ENCODE assay signal across 1 cellular context in genomic region chr12:111185206-111185888, GRCh38.
TF ChIP-seq lines count a peak whose summit lies in the region.

No MANE protein-coding gene starts in this region.

TF ChIP-seq in K562, 482 proteins besides CTCF, POLR2A, EP300 and RAD21 (continued from another document and continues in another):
- no peak for TF ChIP-seq PCBP1 (IDR thresholded peaks at IDR 0.05; ENCODE audit: low read depth, low read length, poor library complexity, severe bottlenecking)
- no peak for TF ChIP-seq HNRNPK (IDR thresholded peaks at IDR 0.05; ENCODE audit: low read depth, low read length, poor library complexity, severe bottlenecking)
- no peak for TF ChIP-seq E2F8 (IDR thresholded peaks at IDR 0.05; ENCODE audit: low read depth, partially characterized antibody)
- no peak for TF ChIP-seq CREB5 (CRISPR knock-in tag; IDR thresholded peaks at IDR 0.05)
- TF ChIP-seq HDAC8 (tag; IDR thresholded peaks at IDR 0.05) = no peak
- TF ChIP-seq CREM (IDR thresholded peaks at IDR 0.05; ENCODE audit: low read depth) = 0 out of 2 replicates have a peak, but pooled peaks have one; percentile 18
- peak; percentile 85 for TF ChIP-seq BCOR (IDR thresholded peaks at IDR 0.05)
- no peak for TF ChIP-seq BACH1 (tag; IDR thresholded peaks at IDR 0.05)
- no peak for TF ChIP-seq ZNF277 (CRISPR knock-in tag; IDR thresholded peaks at IDR 0.05; ENCODE audit: borderline replicate concordance)
- peak; percentile 42 for TF ChIP-seq ZFX (CRISPR knock-in tag; IDR thresholded peaks at IDR 0.05)
- no peak for TF ChIP-seq ZNF511 (CRISPR knock-in tag; IDR thresholded peaks at IDR 0.05)
- no peak for TF ChIP-seq ZBTB1 (CRISPR knock-in tag; IDR thresholded peaks at IDR 0.05; ENCODE audit: borderline replicate concordance, low read depth)
- TF ChIP-seq DNMT1 (IDR thresholded peaks at IDR 0.05) = no peak
- peak; percentile 80 for TF ChIP-seq RBM25 (IDR thresholded peaks at IDR 0.05; ENCODE audit: low read depth, low read length, severe bottlenecking)
- no peak for TF ChIP-seq MCM3 (IDR thresholded peaks at IDR 0.05)
- TF ChIP-seq NCOR1 (IDR thresholded peaks at IDR 0.05) = peak; percentile 55
- TF ChIP-seq CHD1 (IDR thresholded peaks at IDR 0.05; ENCODE audit: low read length) = no peak
- TF ChIP-seq GTF2E2 (tag; IDR thresholded peaks at IDR 0.05) = no peak
- TF ChIP-seq TEAD1 (CRISPR knock-in tag; IDR thresholded peaks at IDR 0.05) = no peak
- no peak for TF ChIP-seq NCOA1 (IDR thresholded peaks at IDR 0.05; ENCODE audit: low read depth)
- TF ChIP-seq LCOR (CRISPR knock-in tag; IDR thresholded peaks at IDR 0.05) = no peak
- TF ChIP-seq ZBTB34 (CRISPR knock-in tag; IDR thresholded peaks at IDR 0.05) = no peak
- no peak for TF ChIP-seq NCOA6 (IDR thresholded peaks at IDR 0.05)
- TF ChIP-seq CBX3 (IDR thresholded peaks at IDR 0.05; ENCODE audit: borderline replicate concordance in 1 of 2, low read length in 2 of 2) = no peak
- no peak for TF ChIP-seq EZH2 (IDR thresholded peaks at IDR 0.05; ENCODE audit: borderline replicate concordance, low read depth, low read length)
- TF ChIP-seq MXI1 (IDR thresholded peaks at IDR 0.05; ENCODE audit: low read depth, low read length) = no peak
- no peak for TF ChIP-seq CHAMP1 (IDR thresholded peaks at IDR 0.05)
- TF ChIP-seq MCM2 (IDR thresholded peaks at IDR 0.05; ENCODE audit: low read depth) = no peak
- TF ChIP-seq MECOM (CRISPR knock-in tag; IDR thresholded peaks at IDR 0.05) = no peak
- TF ChIP-seq NFIC (IDR thresholded peaks at IDR 0.05) = peak; percentile 18; the same call in 1 of the 2 replicates
- TF ChIP-seq MNT (conservative IDR thresholded peaks at IDR 0.05) = 0 out of 4 replicates have a peak, but pooled peaks of 1 of the 2 experiments have one; percentile 16
- no peak for TF ChIP-seq THAP12 (CRISPR knock-in tag; IDR thresholded peaks at IDR 0.05)
- TF ChIP-seq NFIX (CRISPR knock-in tag; IDR thresholded peaks at IDR 0.05; ENCODE audit: low read depth) = no peak
- no peak for TF ChIP-seq IRF1 (CRISPR knock-in tag; IDR thresholded peaks at IDR 0.05; ENCODE audit: borderline replicate concordance)
- TF ChIP-seq E2F1 (CRISPR knock-in tag; IDR thresholded peaks at IDR 0.05) = no peak
- no peak for TF ChIP-seq ZBTB8A (IDR thresholded peaks at IDR 0.05; ENCODE audit: partially characterized antibody)
- no peak for TF ChIP-seq SNAPC5 (CRISPR knock-in tag; IDR thresholded peaks at IDR 0.05)
- no peak for TF ChIP-seq ZC3H4 (CRISPR knock-in tag; IDR thresholded peaks at IDR 0.05; ENCODE audit: borderline replicate concordance)
- TF ChIP-seq ESRRA (IDR thresholded peaks at IDR 0.05; ENCODE audit: borderline replicate concordance, low read depth) = peak; percentile 57; the same call in 1 of the 2 replicates
- TF ChIP-seq BMI1 (IDR thresholded peaks at IDR 0.05; ENCODE audit: low read length) = no peak
- no peak for TF ChIP-seq ATF1 (CRISPR knock-in tag; IDR thresholded peaks at IDR 0.05)
- peak; percentile 37; the same call in 1 of the 2 replicates for TF ChIP-seq ATF1 (tag; IDR thresholded peaks at IDR 0.05)
- TF ChIP-seq MLX (CRISPR knock-in tag; conservative IDR thresholded peaks at IDR 0.05) = no peak
- no peak for TF ChIP-seq PREB (CRISPR knock-in tag; IDR thresholded peaks at IDR 0.05)
- TF ChIP-seq EP400 (IDR thresholded peaks at IDR 0.05) = no peak
